Comparison of ENCODE assay signal across 18 cellular contexts in genomic region chr5:633521-633955, GRCh38. TPM values are rescaled to one million over a fixed set of nuclear protein-coding genes. Genes with fewer than 3 reads are reported as not detected.
DNase-seq lines count a peak whose midpoint lies in the region; ATAC-seq, FAIRE-seq and TF ChIP-seq lines count a peak whose summit lies in the region.
"Had no signal": no experiment of that assay in that cellular context is flagged by ENCODE, and none has a peak within 500 bp of the region (broad histone marks: within the 10 kb centered on the region; RNA-seq: fewer than 3 reads in every experiment).

No MANE protein-coding gene starts in this region.

- peak; percentile 53 for DNase-seq in activated effector memory CD4-positive, alpha-beta T cell treated with anti-CD3 and anti-CD28 coated beads, Interleukin-2, amount 50 U/mL, for 16 hours
- DNase-seq in activated effector memory CD4-positive, alpha-beta T cell treated with Interleukin-2 at 50 U/mL for 16 hours: no peak
- DNase-seq in astrocyte (ENCODE audit: low read depth) (peak; percentile 71), islet precursor cell (peak; percentile 67), upper lobe of right lung (peak; percentile 57), EL (no peak)
- DNase-seq: activated naive CD8-positive, alpha-beta T cell treated with anti-CD3 and anti-CD28 coated beads, Interleukin-2, amount 50 U/mL, for 24 hours; Calu3; mesendoderm; NCI-H1105 treated with DMSO at 0.1 percent for 48 hours; stimulated activated CD4-positive, alpha-beta T cell treated with anti-CD3 and anti-CD28 coated beads, Interleukin-15, amount 100 ng/mL, for 24 hours; T-cell had no signal

- H3K9ac ChIP-seq in astrocyte (ENCODE audit: low read length): no peak overlapping the region

- H3K36me3 ChIP-seq in astrocyte (ENCODE audit: insufficient read depth, low read length): peaks cover 9% of the 10 kb centered on the region
- H3K36me3 ChIP-seq in upper lobe of right lung: peaks cover 12% of the 10 kb centered on the region

- TF ChIP-seq CTCF in astrocyte (IDR thresholded peaks at IDR 0.05; ENCODE audit: insufficient read depth, low read depth, low read length) (no peak), upper lobe of right lung (IDR thresholded peaks at IDR 0.05) (no peak)

- H3K4me3 ChIP-seq in astrocyte (ENCODE audit: insufficient read depth, low read depth, low read length) (no peak overlapping the region), upper lobe of right lung (no peak overlapping the region)
- H3K4me3 ChIP-seq: thoracic aorta had no signal

- H3K4me1 Mint-ChIP-seq in astrocyte (ENCODE audit: low read depth, unreplicated experiment): no peaks in the 10 kb centered on the region
- H3K4me1 Mint-ChIP-seq: activated naive CD8-positive, alpha-beta T cell treated with anti-CD3 and anti-CD28 coated beads, Interleukin-2, amount 50 U/mL, for 24 hours; T-cell had no signal

- H3K27me3 ChIP-seq in astrocyte (ENCODE audit: insufficient read depth, low read length): no peaks in the 10 kb centered on the region
- no peaks in the 10 kb centered on the region for H3K27me3 ChIP-seq in upper lobe of right lung

- ATAC-seq in upper lobe of right lung (no peak), GM19397 (IDR thresholded peaks at IDR 0.05; ENCODE audit: unreplicated experiment) (no peak), GM21423 (IDR thresholded peaks at IDR 0.05; ENCODE audit: unreplicated experiment) (no peak)
- ATAC-seq: activated CD4-positive, CD25-positive, alpha-beta regulatory T cell treated with anti-CD3 and anti-CD28 coated beads, Interleukin-2, amount 50 U/mL, for 24 hours; activated naive CD8-positive, alpha-beta T cell treated with anti-CD3 and anti-CD28 coated beads, Interleukin-2, amount 50 U/mL, for 24 hours; T-cell had no signal

- peaks cover 6% of the 10 kb centered on the region for H4K20me1 ChIP-seq in astrocyte (ENCODE audit: insufficient read depth, low read length)

- no peaks in the 10 kb centered on the region for H3K79me2 ChIP-seq in astrocyte (ENCODE audit: insufficient read depth, low read length)

- H3K9me3 ChIP-seq in astrocyte (ENCODE audit: insufficient read depth, low read depth, low read length) (no peaks in the 10 kb centered on the region), upper lobe of right lung (no peaks in the 10 kb centered on the region)
- H3K9me3 ChIP-seq: thoracic aorta had no signal

- H3K27ac Mint-ChIP-seq in astrocyte (ENCODE audit: unreplicated experiment): no peak overlapping the region
- H3K27ac Mint-ChIP-seq: activated naive CD8-positive, alpha-beta T cell treated with anti-CD3 and anti-CD28 coated beads, Interleukin-2, amount 50 U/mL, for 24 hours; dendritic cell treated with granulocyte-macrophage colony-stimulating factor and Interleukin-4, amounts not matched to agents 40 ng/mL and 50 ng/mL, for 4 days; T-cell had no signal

- H3K4me1 ChIP-seq in astrocyte (ENCODE audit: insufficient read depth, low read length) (no peaks in the 10 kb centered on the region), upper lobe of right lung (no peaks in the 10 kb centered on the region)

- H3K27me3 Mint-ChIP-seq in astrocyte (ENCODE audit: low read depth, unreplicated experiment): no peaks in the 10 kb centered on the region
- H3K27me3 Mint-ChIP-seq: activated naive CD8-positive, alpha-beta T cell treated with anti-CD3 and anti-CD28 coated beads, Interleukin-2, amount 50 U/mL, for 24 hours; dendritic cell treated with granulocyte-macrophage colony-stimulating factor and Interleukin-4, amounts not matched to agents 40 ng/mL and 50 ng/mL, for 4 days; T-cell had no signal

- no peak overlapping the region for H3K4me3 Mint-ChIP-seq in astrocyte (ENCODE audit: unreplicated experiment)
- H3K4me3 Mint-ChIP-seq: activated naive CD8-positive, alpha-beta T cell treated with anti-CD3 and anti-CD28 coated beads, Interleukin-2, amount 50 U/mL, for 24 hours; dendritic cell treated with granulocyte-macrophage colony-stimulating factor and Interleukin-4, amounts not matched to agents 40 ng/mL and 50 ng/mL, for 4 days; T-cell had no signal

- no peak overlapping the region for H2AFZ ChIP-seq in astrocyte (ENCODE audit: low read depth, low read length)

- intact Hi-C loops in upper lobe of right lung (cut with DNase I): no loop called here

- FAIRE-seq in astrocyte (lab: Jason Lieb, UNC): no peak

- H3K36me3 Mint-ChIP-seq in astrocyte (ENCODE audit: low read depth, unreplicated experiment): peaks cover 23% of the 10 kb centered on the region

- H3K27ac ChIP-seq in astrocyte (ENCODE audit: low read depth, low read length) (peak overlapping the region; percentile 26), upper lobe of right lung (no peak overlapping the region)
- H3K27ac ChIP-seq: thoracic aorta had no signal

- no peak overlapping the region for H3K4me2 ChIP-seq in astrocyte (ENCODE audit: low read length)

- H3K9me3 Mint-ChIP-seq in astrocyte (ENCODE audit: unreplicated experiment): no peaks in the 10 kb centered on the region
- H3K9me3 Mint-ChIP-seq: activated naive CD8-positive, alpha-beta T cell treated with anti-CD3 and anti-CD28 coated beads, Interleukin-2, amount 50 U/mL, for 24 hours; dendritic cell treated with granulocyte-macrophage colony-stimulating factor and Interleukin-4, amounts not matched to agents 40 ng/mL and 50 ng/mL, for 4 days had no signal

RNA-seq across cellular contexts. Expression of gene CEP72, which starts 21.4 kb away (rescaled TPM):
- 7.0 and 7.5 TPM in 2 replicates for total RNA-seq in astrocyte
- total RNA-seq in upper lobe of right lung: 13.2 TPM

RNA-seq across cellular contexts. Expression of gene TPPP, which starts 59.6 kb away (rescaled TPM):
- total RNA-seq in astrocyte: 1.9 and 2.2 TPM in 2 replicates
- total RNA-seq in upper lobe of right lung: 16.1 TPM
- total RNA-seq: OCI-LY7 had no signal

Comparison
In these comparisons a context has a peak if more than half of its experiments do, and no peak if none do; other contexts are left out.
1. DNase-seq: peak in activated effector memory CD4-positive, alpha-beta T cell treated with anti-CD3 and anti-CD28 coated beads, Interleukin-2, amount 50 U/mL, for 16 hours (single experiment), astrocyte (single experiment), islet precursor cell (single experiment) and upper lobe of right lung (single experiment); none in activated effector memory CD4-positive, alpha-beta T cell treated with Interleukin-2 at 50 U/mL for 16 hours (single experiment) and EL (single experiment).